Comparison of ENCODE assay signal across 19 cellular contexts in genomic region chr1:55589656-55590297, GRCh38.
DNase-seq lines count a peak whose midpoint lies in the region; ATAC-seq and TF ChIP-seq lines count a peak whose summit lies in the region.
"Had no signal": no experiment of that assay in that cellular context is flagged by ENCODE, and none has a peak within 500 bp of the region (broad histone marks: within the 10 kb centered on the region; RNA-seq: fewer than 3 reads in every experiment).

No MANE protein-coding gene starts in this region.

- H3K36me3 ChIP-seq in psoas muscle (ENCODE audit: insufficient read depth in 1 of 2, low read depth in 1 of 2) (no peaks in the 10 kb centered on the region), BE2C (no peaks in the 10 kb centered on the region)
- no peaks in the 10 kb centered on the region for H3K36me3 ChIP-seq in naive thymus-derived CD4-positive, alpha-beta T cell (ENCODE audit: control insufficient read depth in 2 of 3, insufficient read depth in 3 of 3, low read length in 3 of 3)
- H3K36me3 ChIP-seq: HAP-1 had no signal

- DNase-seq in AG08395 (ENCODE audit: low spot score) (peak; percentile 62), astrocyte of the hippocampus (ENCODE audit: low read depth, low spot score) (peak; percentile 47), globus pallidus (ENCODE audit: low spot score) (peak; percentile 16), psoas muscle (peak; percentile 32 to 56), BE2C (no peak)
- DNase-seq in naive thymus-derived CD4-positive, alpha-beta T cell: no peak
- DNase-seq in T-helper 2 cell treated with Interferon-gamma antibody and Interleukin-4, amounts not matched to agents 5 μg/mL and 100 μg/mL, for 36 hours (ENCODE audit: low spot score): no peak
- DNase-seq: activated CD4-positive, CD25-positive, alpha-beta regulatory T cell treated with anti-CD3 and anti-CD28 coated beads, Interleukin-2, amount 50 U/mL, for 72 hours; activated T-cell treated with anti-CD3 and anti-CD28 coated beads, Interleukin-2, amount 50 U/mL, for 72 hours; DMS153; NCI-H1436; NCI-H774 had no signal

- CTCF ChIA-PET in naive thymus-derived CD4-positive, alpha-beta T cell (lab: Charles Lee): no interaction called here

- H3K27me3 ChIP-seq in psoas muscle (ENCODE audit: insufficient read depth in 3 of 3, low read length in 2 of 3): no peaks in the 10 kb centered on the region
- no peaks in the 10 kb centered on the region for H3K27me3 ChIP-seq in BE2C
- H3K27me3 ChIP-seq in naive thymus-derived CD4-positive, alpha-beta T cell (ENCODE audit: control insufficient read depth in 2 of 2, insufficient read depth in 2 of 2, low read length in 2 of 2): no peaks in the 10 kb centered on the region
- H3K27me3 ChIP-seq: body of pancreas had no signal

- H3K9me3 ChIP-seq in psoas muscle: no peaks in the 10 kb centered on the region
- no peaks in the 10 kb centered on the region for H3K9me3 ChIP-seq in BE2C
- no peaks in the 10 kb centered on the region for H3K9me3 ChIP-seq in naive thymus-derived CD4-positive, alpha-beta T cell (ENCODE audit: control insufficient read depth in 2 of 3, low read length in 3 of 3)
- H3K9me3 ChIP-seq: A549, body of pancreas, HAP-1 had no signal

- H3K27ac Mint-ChIP-seq in naive thymus-derived CD4-positive, alpha-beta T cell: no peak overlapping the region
- no peak overlapping the region for H3K27ac Mint-ChIP-seq in T-helper 2 cell treated with Interferon-gamma antibody and Interleukin-4, amounts not matched to agents 5 μg/mL and 100 μg/mL, for 36 hours
- H3K27ac Mint-ChIP-seq: activated T-cell treated with anti-CD3 and anti-CD28 coated beads, Interleukin-2, amount 50 U/mL, for 72 hours had no signal

- TF ChIP-seq CTCF in psoas muscle (IDR thresholded peaks at IDR 0.05) (no peak), BE2C (IDR thresholded peaks at IDR 0.05; ENCODE audit: low read depth, low read length) (no peak)

- peaks cover 0 to 25% (median 9%) of the 10 kb centered on the region in 5 donors for H3K27me3 Mint-ChIP-seq in naive thymus-derived CD4-positive, alpha-beta T cell
- no peaks in the 10 kb centered on the region for H3K27me3 Mint-ChIP-seq in T-helper 2 cell treated with Interferon-gamma antibody and Interleukin-4, amounts not matched to agents 5 μg/mL and 100 μg/mL, for 36 hours (ENCODE audit: low read depth)

- intact Hi-C loops in psoas muscle (cut with DNase I): no loop called here
- intact Hi-C loops in naive thymus-derived CD4-positive, alpha-beta T cell (cut with micrococcal nuclease): no loop called here

- 60 to 68% (median 66%) methylated on average over 8 of the region's 8 CpGs for WGBS in psoas muscle, 3 donors

- ATAC-seq in psoas muscle (peak in 1 of 4 donors; percentile 56), HG02759 (IDR thresholded peaks at IDR 0.05; ENCODE audit: unreplicated experiment) (no peak)
- no peak for ATAC-seq in naive thymus-derived CD4-positive, alpha-beta T cell
- ATAC-seq: A549; activated T-cell treated with anti-CD3 and anti-CD28 coated beads, Interleukin-2, amount 50 U/mL, for 72 hours; body of pancreas; GM12878 had no signal

- no peak overlapping the region for H3K4me3 Mint-ChIP-seq in naive thymus-derived CD4-positive, alpha-beta T cell
- no peak overlapping the region for H3K4me3 Mint-ChIP-seq in T-helper 2 cell treated with Interferon-gamma antibody and Interleukin-4, amounts not matched to agents 5 μg/mL and 100 μg/mL, for 36 hours
- H3K4me3 Mint-ChIP-seq: activated T-cell treated with anti-CD3 and anti-CD28 coated beads, Interleukin-2, amount 50 U/mL, for 72 hours; IgD-negative memory B cell had no signal

- POLR2A ChIA-PET in naive thymus-derived CD4-positive, alpha-beta T cell (lab: Charles Lee): no interaction called here

- H3K4me1 ChIP-seq in psoas muscle (peaks cover 7% of the 10 kb centered on the region), BE2C (no peaks in the 10 kb centered on the region)
- H3K4me1 ChIP-seq in naive thymus-derived CD4-positive, alpha-beta T cell (ENCODE audit: control insufficient read depth in 2 of 2, insufficient read depth in 2 of 2, low read length in 2 of 2): no peaks in the 10 kb centered on the region
- H3K4me1 ChIP-seq: body of pancreas, HAP-1 had no signal

- H3K4me1 Mint-ChIP-seq in naive thymus-derived CD4-positive, alpha-beta T cell: no peaks in the 10 kb centered on the region
- H3K4me1 Mint-ChIP-seq in T-helper 2 cell treated with Interferon-gamma antibody and Interleukin-4, amounts not matched to agents 5 μg/mL and 100 μg/mL, for 36 hours (ENCODE audit: low read depth): no peaks in the 10 kb centered on the region
- H3K4me1 Mint-ChIP-seq: IgD-negative memory B cell had no signal

- H3K27ac ChIP-seq in psoas muscle: peak overlapping the region; percentile 24
- no peak overlapping the region for H3K27ac ChIP-seq in naive thymus-derived CD4-positive, alpha-beta T cell (ENCODE audit: low read depth, low read length)
- H3K27ac ChIP-seq: body of pancreas, epithelial cell of prostate had no signal

- H3K36me3 Mint-ChIP-seq in naive thymus-derived CD4-positive, alpha-beta T cell: no peaks in the 10 kb centered on the region
- no peaks in the 10 kb centered on the region for H3K36me3 Mint-ChIP-seq in T-helper 2 cell treated with Interferon-gamma antibody and Interleukin-4, amounts not matched to agents 5 μg/mL and 100 μg/mL, for 36 hours (ENCODE audit: low read depth)
- H3K36me3 Mint-ChIP-seq: IgD-negative memory B cell had no signal

- no peak overlapping the region for H3K4me3 ChIP-seq in psoas muscle
- no peak overlapping the region for H3K4me3 ChIP-seq in BE2C (ENCODE audit: low read depth, low read length)
- no peak overlapping the region for H3K4me3 ChIP-seq in naive thymus-derived CD4-positive, alpha-beta T cell (ENCODE audit: low read length)
- H3K4me3 ChIP-seq: A549, body of pancreas, GM12878, HAP-1 had no signal

- H3K9me3 Mint-ChIP-seq in naive thymus-derived CD4-positive, alpha-beta T cell: peaks cover 0 to 5% (median 0%) of the 10 kb centered on the region in 11 donors
- H3K9me3 Mint-ChIP-seq in T-helper 2 cell treated with Interferon-gamma antibody and Interleukin-4, amounts not matched to agents 5 μg/mL and 100 μg/mL, for 36 hours: no peaks in the 10 kb centered on the region

Comparison
In these comparisons a context has a peak if more than half of its experiments do, and no peak if none do; other contexts are left out.
1. DNase-seq: peak in AG08395 (single experiment), astrocyte of the hippocampus (single experiment), globus pallidus (single experiment) and psoas muscle (2 of 2); none in BE2C (single experiment), naive thymus-derived CD4-positive, alpha-beta T cell (0 of 9) and T-helper 2 cell treated with Interferon-gamma antibody and Interleukin-4, amounts not matched to agents 5 μg/mL and 100 μg/mL, for 36 hours (single experiment).